Comparison of ENCODE assay signal across 21 cellular contexts in genomic region chr15:69562097-69562496, GRCh38.
"Had no signal": no experiment of that assay in that cellular context is flagged by ENCODE, and none has a peak within 500 bp of the region (broad histone marks: within the 10 kb centered on the region; RNA-seq: fewer than 3 reads in every experiment).

No MANE protein-coding gene starts in this region.

- FAIRE-seq: TTC549 had no signal

- H3K27me3 ChIP-seq: ovary, thyroid gland, vagina had no signal

- DNase-seq: activated B cell treated with CpG ODN at 0.5 μM for 24 hours; activated CD4-positive, alpha-beta T cell treated with anti-CD3 and anti-CD28 coated beads for 48 hours; activated CD8-positive, alpha-beta memory T cell treated with anti-CD3 and anti-CD28 coated beads, Interleukin-2, amount 50 U/mL, for 4 hours; activated CD8-positive, alpha-beta T cell treated with anti-CD3 and anti-CD28 coated beads for 36 hours; activated gamma-delta T cell; activated T-cell treated with anti-CD3 and anti-CD28 coated beads, Interleukin-2, amount 50 U/mL, for 48 hours; amniotic stem cell; brain microvascular endothelial cell; cortex of kidney; effector CD4-positive, alpha-beta T cell; hippocampal formation; naive B cell; ovary; stimulated activated CD4-positive, alpha-beta T cell treated with anti-CD3 and anti-CD28 coated beads, Interleukin-12 subunit alpha, Interleukin-12 subunit beta, amount 100 ng/mL, for 4 hours; stimulated activated CD4-positive, alpha-beta T cell treated with anti-CD3 and anti-CD28 coated beads, Interleukin-2, amount 100 ng/mL, for 24 hours; thyroid gland had no signal

- H3K36me3 ChIP-seq: brain microvascular endothelial cell, esophagus muscularis mucosa, ovary, thyroid gland, vagina had no signal

- H3K9me3 ChIP-seq: esophagus muscularis mucosa, ovary, thyroid gland, vagina had no signal

- H3K4me3 ChIP-seq: esophagus muscularis mucosa, lung, ovary, thyroid gland, vagina had no signal

- ATAC-seq: activated CD8-positive, alpha-beta T cell treated with anti-CD3 and anti-CD28 coated beads for 36 hours; stimulated activated effector memory CD8-positive, alpha-beta T cell treated with anti-CD3 and anti-CD28 coated beads, Interleukin-12 subunit alpha, Interleukin-12 subunit beta, amount 100 ng/mL, for 72 hours had no signal

- H3K27ac ChIP-seq: brain microvascular endothelial cell, esophagus muscularis mucosa, ovary, thyroid gland, vagina had no signal
